ENCODE assay signal across 1 cellular context in the genomic region with DNA sequence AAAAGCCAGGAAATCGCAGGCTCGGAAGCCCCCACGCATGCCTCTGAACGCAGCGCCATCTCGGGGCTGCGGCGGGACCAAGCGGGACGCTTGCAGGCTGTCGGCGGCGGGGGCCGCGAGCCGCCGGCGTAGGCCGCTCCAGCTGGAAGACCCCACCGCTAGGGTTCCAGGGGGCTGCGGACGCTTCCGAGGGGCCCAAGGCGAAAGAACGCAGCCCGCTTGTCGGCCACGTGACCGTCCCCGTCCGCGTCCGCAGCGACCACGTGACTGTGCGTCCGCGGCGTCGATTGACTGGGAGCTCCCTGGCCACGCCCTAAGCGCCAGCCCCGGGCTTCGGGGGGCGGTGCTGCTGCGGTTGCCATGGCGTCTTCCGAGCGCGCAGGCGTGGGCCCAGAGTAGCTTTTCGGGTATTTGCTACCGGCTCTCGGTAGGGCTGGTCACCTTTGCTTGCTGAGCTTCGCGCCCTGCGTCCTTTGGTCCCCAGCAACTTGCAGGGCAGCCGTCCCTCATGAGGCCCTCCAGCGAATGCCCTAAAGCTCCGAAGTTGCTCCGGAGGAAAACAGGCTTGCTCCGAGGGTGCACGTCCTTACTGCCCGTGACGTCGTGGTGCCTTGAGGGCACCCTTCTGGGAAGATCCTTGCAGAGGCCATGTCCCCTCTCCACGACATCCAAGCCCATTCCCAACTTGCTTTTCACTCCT.
TF ChIP-seq lines count a peak whose summit lies in the region.

No MANE protein-coding gene starts in this region.

TF ChIP-seq in HEK293, 187 proteins besides CTCF, POLR2A, EP300 and RAD21 (continued from another document and continues in another):
- TF ChIP-seq, protein P1, sequence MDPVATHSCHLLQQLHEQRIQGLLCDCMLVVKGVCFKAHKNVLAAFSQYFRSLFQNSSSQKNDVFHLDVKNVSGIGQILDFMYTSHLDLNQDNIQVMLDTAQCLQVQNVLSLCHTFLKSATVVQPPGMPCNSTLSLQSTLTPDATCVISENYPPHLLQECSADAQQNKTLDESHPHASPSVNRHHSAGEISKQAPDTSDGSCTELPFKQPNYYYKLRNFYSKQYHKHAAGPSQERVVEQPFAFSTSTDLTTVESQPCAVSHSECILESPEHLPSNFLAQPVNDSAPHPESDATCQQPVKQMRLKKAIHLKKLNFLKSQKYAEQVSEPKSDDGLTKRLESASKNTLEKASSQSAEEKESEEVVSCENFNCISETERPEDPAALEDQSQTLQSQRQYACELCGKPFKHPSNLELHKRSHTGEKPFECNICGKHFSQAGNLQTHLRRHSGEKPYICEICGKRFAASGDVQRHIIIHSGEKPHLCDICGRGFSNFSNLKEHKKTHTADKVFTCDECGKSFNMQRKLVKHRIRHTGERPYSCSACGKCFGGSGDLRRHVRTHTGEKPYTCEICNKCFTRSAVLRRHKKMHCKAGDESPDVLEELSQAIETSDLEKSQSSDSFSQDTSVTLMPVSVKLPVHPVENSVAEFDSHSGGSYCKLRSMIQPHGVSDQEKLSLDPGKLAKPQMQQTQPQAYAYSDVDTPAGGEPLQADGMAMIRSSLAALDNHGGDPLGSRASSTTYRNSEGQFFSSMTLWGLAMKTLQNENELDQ (tag by site-specific recombination; IDR thresholded peaks at IDR 0.05; ENCODE audit: low read depth): no peak
- TF ChIP-seq ZNF555 (tag by site-specific recombination; conservative IDR thresholded peaks at IDR 0.05): no peak
- no peak for TF ChIP-seq ZNF529 (tag by site-specific recombination; IDR thresholded peaks at IDR 0.05; ENCODE audit: insufficient replicate concordance)
- peak; percentile 89 for TF ChIP-seq ZBTB48 (tag by site-specific recombination; IDR thresholded peaks at IDR 0.05)
- no peak for TF ChIP-seq SCRT1 (tag by site-specific recombination; IDR thresholded peaks at IDR 0.05; ENCODE audit: borderline replicate concordance)
- TF ChIP-seq, protein P2, sequence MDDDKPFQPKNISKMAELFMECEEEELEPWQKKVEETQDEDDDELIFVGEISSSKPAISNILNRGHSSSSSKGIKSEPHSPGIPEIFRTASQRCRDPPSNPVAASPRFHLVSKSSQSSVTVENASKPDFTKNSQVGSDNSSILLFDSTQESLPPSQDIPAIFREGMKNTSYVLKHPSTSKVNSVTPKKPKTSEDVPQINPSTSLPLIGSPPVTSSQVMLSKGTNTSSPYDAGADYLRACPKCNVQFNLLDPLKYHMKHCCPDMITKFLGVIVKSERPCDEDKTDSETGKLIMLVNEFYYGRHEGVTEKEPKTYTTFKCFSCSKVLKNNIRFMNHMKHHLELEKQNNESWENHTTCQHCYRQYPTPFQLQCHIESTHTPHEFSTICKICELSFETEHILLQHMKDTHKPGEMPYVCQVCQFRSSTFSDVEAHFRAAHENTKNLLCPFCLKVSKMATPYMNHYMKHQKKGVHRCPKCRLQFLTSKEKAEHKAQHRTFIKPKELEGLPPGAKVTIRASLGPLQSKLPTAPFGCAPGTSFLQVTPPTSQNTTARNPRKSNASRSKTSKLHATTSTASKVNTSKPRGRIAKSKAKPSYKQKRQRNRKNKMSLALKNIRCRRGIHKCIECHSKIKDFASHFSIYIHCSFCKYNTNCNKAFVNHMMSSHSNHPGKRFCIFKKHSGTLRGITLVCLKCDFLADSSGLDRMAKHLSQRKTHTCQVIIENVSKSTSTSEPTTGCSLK (tag by site-specific recombination; IDR thresholded peaks at IDR 0.05): no peak
- TF ChIP-seq TCF7L2 (IDR thresholded peaks at IDR 0.05; ENCODE audit: borderline replicate concordance, low read depth, low read length): no peak
- no peak; the same call in 1 of the 2 replicates for TF ChIP-seq ZNF660 (tag by site-specific recombination; IDR thresholded peaks at IDR 0.05)
- TF ChIP-seq, protein P3, sequence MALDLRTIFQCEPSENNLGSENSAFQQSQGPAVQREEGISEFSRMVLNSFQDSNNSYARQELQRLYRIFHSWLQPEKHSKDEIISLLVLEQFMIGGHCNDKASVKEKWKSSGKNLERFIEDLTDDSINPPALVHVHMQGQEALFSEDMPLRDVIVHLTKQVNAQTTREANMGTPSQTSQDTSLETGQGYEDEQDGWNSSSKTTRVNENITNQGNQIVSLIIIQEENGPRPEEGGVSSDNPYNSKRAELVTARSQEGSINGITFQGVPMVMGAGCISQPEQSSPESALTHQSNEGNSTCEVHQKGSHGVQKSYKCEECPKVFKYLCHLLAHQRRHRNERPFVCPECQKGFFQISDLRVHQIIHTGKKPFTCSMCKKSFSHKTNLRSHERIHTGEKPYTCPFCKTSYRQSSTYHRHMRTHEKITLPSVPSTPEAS (tag by site-specific recombination; IDR thresholded peaks at IDR 0.05): no peak
- TF ChIP-seq, protein P4, sequence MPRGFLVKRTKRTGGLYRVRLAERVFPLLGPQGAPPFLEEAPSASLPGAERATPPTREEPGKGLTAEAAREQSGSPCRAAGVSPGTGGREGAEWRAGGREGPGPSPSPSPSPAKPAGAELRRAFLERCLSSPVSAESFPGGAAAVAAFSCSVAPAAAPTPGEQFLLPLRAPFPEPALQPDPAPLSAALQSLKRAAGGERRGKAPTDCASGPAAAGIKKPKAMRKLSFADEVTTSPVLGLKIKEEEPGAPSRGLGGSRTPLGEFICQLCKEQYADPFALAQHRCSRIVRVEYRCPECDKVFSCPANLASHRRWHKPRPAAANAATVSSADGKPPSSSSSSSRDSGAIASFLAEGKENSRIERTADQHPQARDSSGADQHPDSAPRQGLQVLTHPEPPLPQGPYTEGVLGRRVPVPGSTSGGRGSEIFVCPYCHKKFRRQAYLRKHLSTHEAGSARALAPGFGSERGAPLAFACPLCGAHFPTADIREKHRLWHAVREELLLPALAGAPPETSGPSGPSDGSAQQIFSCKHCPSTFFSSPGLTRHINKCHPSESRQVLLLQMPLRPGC (tag by site-specific recombination; IDR thresholded peaks at IDR 0.05): no peak
- no peak for TF ChIP-seq ZNF585B (tag by site-specific recombination; IDR thresholded peaks at IDR 0.05)
- TF ChIP-seq ZNF785 (tag by site-specific recombination; IDR thresholded peaks at IDR 0.05): no peak
- TF ChIP-seq BCL11B (tag by site-specific recombination; IDR thresholded peaks at IDR 0.05; ENCODE audit: low read depth): peak; percentile 82; the same call in 1 of the 2 replicates
- no peak for TF ChIP-seq ZNF362 (tag by site-specific recombination; IDR thresholded peaks at IDR 0.05)
- peak; percentile 41; the same call in 1 of the 2 replicates for TF ChIP-seq ZSCAN5A (tag by site-specific recombination; IDR thresholded peaks at IDR 0.05)
- no peak for TF ChIP-seq ZNF510 (tag by site-specific recombination; IDR thresholded peaks at IDR 0.05; ENCODE audit: insufficient replicate concordance)
- TF ChIP-seq ZNF133 (tag by site-specific recombination; IDR thresholded peaks at IDR 0.05): no peak
- no peak for TF ChIP-seq REPIN1 (tag by site-specific recombination; IDR thresholded peaks at IDR 0.05; ENCODE audit: low read depth)
- no peak for TF ChIP-seq ZNF223 (tag by site-specific recombination; IDR thresholded peaks at IDR 0.05)
- TF ChIP-seq ZNF776 (tag by site-specific recombination; IDR thresholded peaks at IDR 0.05; ENCODE audit: borderline replicate concordance): no peak
- no peak for TF ChIP-seq ZNF621 (tag by site-specific recombination; IDR thresholded peaks at IDR 0.05)
- no peak for TF ChIP-seq FEZF1 (tag by site-specific recombination; IDR thresholded peaks at IDR 0.05)
- TF ChIP-seq, protein P5, sequence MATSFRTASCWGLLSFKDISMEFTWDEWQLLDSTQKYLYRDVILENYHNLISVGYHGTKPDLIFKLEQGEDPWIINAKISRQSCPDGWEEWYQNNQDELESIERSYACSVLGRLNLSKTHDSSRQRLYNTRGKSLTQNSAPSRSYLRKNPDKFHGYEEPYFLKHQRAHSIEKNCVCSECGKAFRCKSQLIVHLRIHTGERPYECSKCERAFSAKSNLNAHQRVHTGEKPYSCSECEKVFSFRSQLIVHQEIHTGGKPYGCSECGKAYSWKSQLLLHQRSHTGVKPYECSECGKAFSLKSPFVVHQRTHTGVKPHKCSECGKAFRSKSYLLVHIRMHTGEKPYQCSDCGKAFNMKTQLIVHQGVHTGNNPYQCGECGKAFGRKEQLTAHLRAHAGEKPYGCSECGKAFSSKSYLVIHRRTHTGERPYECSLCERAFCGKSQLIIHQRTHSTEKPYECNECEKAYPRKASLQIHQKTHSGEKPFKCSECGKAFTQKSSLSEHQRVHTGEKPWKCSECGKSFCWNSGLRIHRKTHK (tag by site-specific recombination; IDR thresholded peaks at IDR 0.05): no peak
- peak; percentile 80 for TF ChIP-seq OSR2 (tag by site-specific recombination; IDR thresholded peaks at IDR 0.05)
- TF ChIP-seq ZSCAN30 (tag by site-specific recombination; IDR thresholded peaks at IDR 0.05): 0 out of 2 replicates have a peak, but pooled peaks have one; percentile 58
- TF ChIP-seq ZNF514 (tag by site-specific recombination; IDR thresholded peaks at IDR 0.05): no peak
- TF ChIP-seq HIC1 (tag by site-specific recombination; IDR thresholded peaks at IDR 0.05): no peak
- no peak for TF ChIP-seq ZNF121 (tag by site-specific recombination; IDR thresholded peaks at IDR 0.05)
- no peak for TF ChIP-seq ZNF610 (tag by site-specific recombination; IDR thresholded peaks at IDR 0.05; ENCODE audit: borderline replicate concordance)
- no peak for TF ChIP-seq ZNF48 (tag by site-specific recombination; IDR thresholded peaks at IDR 0.05)
- 0 out of 2 replicates have a peak, but pooled peaks have one; percentile 49 for TF ChIP-seq ZNF266 (tag by site-specific recombination; IDR thresholded peaks at IDR 0.05; ENCODE audit: low read depth)
- peak; percentile 72; the same call in 1 of the 2 replicates for TF ChIP-seq KLF9 (tag by site-specific recombination; IDR thresholded peaks at IDR 0.05; ENCODE audit: low read depth)
- peak; percentile 62; the same call in 1 of the 2 replicates for TF ChIP-seq ZFHX2 (tag by site-specific recombination; conservative IDR thresholded peaks at IDR 0.05)
- peak; percentile 75; the same call in 1 of the 2 replicates for TF ChIP-seq ZNF394 (tag by site-specific recombination; IDR thresholded peaks at IDR 0.05; ENCODE audit: borderline replicate concordance)
- TF ChIP-seq ZNF654 (tag by site-specific recombination; IDR thresholded peaks at IDR 0.05; ENCODE audit: low read depth): no peak
- no peak for TF ChIP-seq ZNF311 (tag by site-specific recombination; IDR thresholded peaks at IDR 0.05; ENCODE audit: borderline replicate concordance)
- TF ChIP-seq KLF10 (tag by site-specific recombination; IDR thresholded peaks at IDR 0.05): no peak
- TF ChIP-seq ZNF426 (tag by site-specific recombination; IDR thresholded peaks at IDR 0.05): no peak
- TF ChIP-seq, protein P6, sequence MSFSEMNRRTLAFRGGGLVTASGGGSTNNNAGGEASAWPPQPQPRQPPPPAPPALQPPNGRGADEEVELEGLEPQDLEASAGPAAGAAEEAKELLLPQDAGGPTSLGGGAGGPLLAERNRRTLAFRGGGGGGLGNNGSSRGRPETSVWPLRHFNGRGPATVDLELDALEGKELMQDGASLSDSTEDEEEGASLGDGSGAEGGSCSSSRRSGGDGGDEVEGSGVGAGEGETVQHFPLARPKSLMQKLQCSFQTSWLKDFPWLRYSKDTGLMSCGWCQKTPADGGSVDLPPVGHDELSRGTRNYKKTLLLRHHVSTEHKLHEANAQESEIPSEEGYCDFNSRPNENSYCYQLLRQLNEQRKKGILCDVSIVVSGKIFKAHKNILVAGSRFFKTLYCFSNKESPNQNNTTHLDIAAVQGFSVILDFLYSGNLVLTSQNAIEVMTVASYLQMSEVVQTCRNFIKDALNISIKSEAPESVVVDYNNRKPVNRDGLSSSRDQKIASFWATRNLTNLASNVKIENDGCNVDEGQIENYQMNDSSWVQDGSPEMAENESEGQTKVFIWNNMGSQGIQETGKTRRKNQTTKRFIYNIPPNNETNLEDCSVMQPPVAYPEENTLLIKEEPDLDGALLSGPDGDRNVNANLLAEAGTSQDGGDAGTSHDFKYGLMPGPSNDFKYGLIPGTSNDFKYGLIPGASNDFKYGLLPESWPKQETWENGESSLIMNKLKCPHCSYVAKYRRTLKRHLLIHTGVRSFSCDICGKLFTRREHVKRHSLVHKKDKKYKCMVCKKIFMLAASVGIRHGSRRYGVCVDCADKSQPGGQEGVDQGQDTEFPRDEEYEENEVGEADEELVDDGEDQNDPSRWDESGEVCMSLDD (tag by site-specific recombination; IDR thresholded peaks at IDR 0.05): peak; percentile 92
- no peak for TF ChIP-seq ZNF248 (tag by site-specific recombination; IDR thresholded peaks at IDR 0.05)
- no peak for TF ChIP-seq ZNF658 (tag by site-specific recombination; IDR thresholded peaks at IDR 0.05)
- TF ChIP-seq ZSCAN16 (tag by site-specific recombination; IDR thresholded peaks at IDR 0.05): 0 out of 2 replicates have a peak, but pooled peaks have one; percentile 64
- no peak for TF ChIP-seq YY2 (tag by site-specific recombination; IDR thresholded peaks at IDR 0.05)
- TF ChIP-seq ZNF580 (tag by site-specific recombination; IDR thresholded peaks at IDR 0.05): no peak
